In genomic region chr17:69235338-69236058, GRCh38 we compare ENCODE assay signal across 1 cellular context.
TF ChIP-seq lines count a peak whose summit lies in the region.

No MANE protein-coding gene starts in this region.

TF ChIP-seq in K562, 482 proteins besides CTCF, POLR2A, EP300 and RAD21 (continued from another document):
- TF ChIP-seq ZNF592 (IDR thresholded peaks at IDR 0.05) (peak; percentile 49; the same call in 1 of the 2 replicates), ZNF584 (CRISPR knock-in tag; IDR thresholded peaks at IDR 0.05; ENCODE audit: low read depth) (no peak), SRSF7 (optimal IDR thresholded peaks at IDR 0.05; ENCODE audit: low read depth, low read length) (no peak)
TF ChIP-seq in K562: peak in this region for 51.
